18 cellular contexts compared by ENCODE assay signal in genomic region chr9:104240890-104241289, GRCh38.
"Had no signal": no experiment of that assay in that cellular context is flagged by ENCODE, and none has a peak within 500 bp of the region (broad histone marks: within the 10 kb centered on the region; RNA-seq: fewer than 3 reads in every experiment).

No MANE protein-coding gene starts in this region.

- ATAC-seq: esophagus mucosa; heart left ventricle; pancreas; right cardiac atrium; stimulated activated effector memory CD8-positive, alpha-beta T cell treated with anti-CD3 and anti-CD28 coated beads, Interleukin-12 subunit alpha, Interleukin-12 subunit beta, amount 100 ng/mL, for 72 hours; stimulated activated naive CD8-positive, alpha-beta T cell treated with anti-CD3 and anti-CD28 coated beads, Interleukin-15, Interleukin-2, amounts not matched to agents 100 U/mL and 50 U/mL, for 24 hours had no signal

- H3K27me3 ChIP-seq: heart left ventricle, pancreas, suprapubic skin, thyroid gland had no signal

- DNase-seq: effector memory CD4-positive, alpha-beta T cell; heart left ventricle; hypothalamus; kidney glomerular epithelial cell; mesendoderm; naive B cell; occipital lobe; pancreas; right cardiac atrium; small intestine; stimulated activated CD4-positive, alpha-beta T cell treated with anti-CD3 and anti-CD28 coated beads, Interleukin-12 subunit alpha, Interleukin-12 subunit beta, amount 100 ng/mL, for 4 hours; stimulated activated CD4-positive, alpha-beta T cell treated with anti-CD3 and anti-CD28 coated beads, Interleukin-2, amount 100 ng/mL, for 48 hours; stimulated activated CD8-positive, alpha-beta memory T cell treated with anti-CD3 and anti-CD28 coated beads, Interleukin-4, amount 100 ng/mL, for 48 hours; stimulated activated naive CD8-positive, alpha-beta T cell treated with anti-CD3 and anti-CD28 coated beads, Interleukin-15, Interleukin-2, amounts not matched to agents 100 U/mL and 50 U/mL, for 24 hours; thyroid gland had no signal

- H3K9me3 ChIP-seq: pancreas, suprapubic skin, thyroid gland had no signal

- H3K27ac ChIP-seq: heart left ventricle, pancreas, suprapubic skin, thyroid gland had no signal

- H3K4me3 ChIP-seq: heart left ventricle, pancreas, suprapubic skin, thyroid gland had no signal

- H3K36me3 ChIP-seq: heart left ventricle, pancreas, suprapubic skin, thyroid gland had no signal

- H3K4me1 ChIP-seq: heart left ventricle, pancreas, suprapubic skin, thyroid gland had no signal
